In genomic region chr14:74511966-74512365, GRCh38 we compare ENCODE assay signal across 12 cellular contexts. TPM values are rescaled to one million over a fixed set of nuclear protein-coding genes. Genes with fewer than 3 reads are reported as not detected.
A peak's percentile ranks its signal among the peaks of the same experiment; 100 is the strongest.
DNase-seq lines count a peak whose midpoint lies in the region; ATAC-seq and TF ChIP-seq lines count a peak whose summit lies in the region.
"Had no signal": no experiment of that assay in that cellular context is flagged by ENCODE, and none has a peak within 500 bp of the region (broad histone marks: within the 10 kb centered on the region; RNA-seq: fewer than 3 reads in every experiment).

No MANE protein-coding gene starts in this region.

- no peak overlapping the region for H3K27ac ChIP-seq in neuronal stem cell (replicated peaks; ENCODE audit: low read length)
- peak overlapping the region; percentile 0 for H3K27ac ChIP-seq in upper lobe of right lung

- H3K4me3 Mint-ChIP-seq in chondrocyte (ENCODE audit: unreplicated experiment): no peak overlapping the region

- H3K9me3 ChIP-seq in MG63 (no peaks in the 10 kb centered on the region), neuronal stem cell (replicated peaks in 1 of 2; ENCODE audit: control insufficient read depth in 2 of 2, insufficient read depth in 1 of 2, low read depth in 1 of 2, low read length in 2 of 2) (no peaks in the 10 kb centered on the region), upper lobe of right lung (no peaks in the 10 kb centered on the region)

- no peak overlapping the region for H4K8ac ChIP-seq in neuronal stem cell (ENCODE audit: low read depth, low read length)

- no peak overlapping the region for H3K9ac ChIP-seq in neuronal stem cell (ENCODE audit: low read depth, low read length, poor library complexity)

- H3K4ac ChIP-seq in neuronal stem cell (ENCODE audit: low read length): no peak overlapping the region

- intact Hi-C loops in upper lobe of right lung (cut with DNase I): no loop called here

- H3K36me3 ChIP-seq in MG63 (no peaks in the 10 kb centered on the region), neuronal stem cell (replicated peaks in 1 of 2; ENCODE audit: control insufficient read depth in 2 of 2, insufficient read depth in 2 of 2, low read length in 2 of 2) (no peaks in the 10 kb centered on the region), upper lobe of right lung (peaks cover 10% of the 10 kb centered on the region)

- H3K14ac ChIP-seq in neuronal stem cell (ENCODE audit: low read length): no peak overlapping the region

- peaks cover 32% of the 10 kb centered on the region for H3K36me3 Mint-ChIP-seq in chondrocyte (ENCODE audit: low read depth)

- no peak overlapping the region for H3K4me2 ChIP-seq in neuronal stem cell (ENCODE audit: insufficient read depth, low read length, poor library complexity, severe bottlenecking)

- H3K9me3 Mint-ChIP-seq in chondrocyte (ENCODE audit: low read depth): no peaks in the 10 kb centered on the region

- H2AFZ ChIP-seq in neuronal stem cell (ENCODE audit: low read length): no peak overlapping the region

- TF ChIP-seq CTCF in chondrocyte (IDR thresholded peaks at IDR 0.05): no peak
- TF ChIP-seq CTCF in upper lobe of right lung (IDR thresholded peaks at IDR 0.05): no peak

- ATAC-seq in upper lobe of right lung (no peak), GM18498 (IDR thresholded peaks at IDR 0.05; ENCODE audit: unreplicated experiment) (no peak)
- ATAC-seq: K562 had no signal

- no peaks in the 10 kb centered on the region for H3K27me3 Mint-ChIP-seq in chondrocyte (ENCODE audit: low read depth)

- peak overlapping the region; percentile 87 for H3K27ac Mint-ChIP-seq in chondrocyte (ENCODE audit: unreplicated experiment)

- no peak overlapping the region for H3K18ac ChIP-seq in neuronal stem cell (ENCODE audit: low read length)

- H3K4me1 Mint-ChIP-seq in chondrocyte (ENCODE audit: low read depth): peaks cover 65% of the 10 kb centered on the region

- H2AK5ac ChIP-seq in neuronal stem cell (ENCODE audit: low read depth, low read length): peak overlapping the region; percentile 4

- H3K23ac ChIP-seq in neuronal stem cell (ENCODE audit: low read depth, low read length, poor library complexity): no peak overlapping the region

- peaks cover 38 to 41% of the 10 kb centered on the region in 2 donors for H3K4me1 ChIP-seq in neuronal stem cell (ENCODE audit: control insufficient read depth in 2 of 2, insufficient read depth in 1 of 2, low read depth in 1 of 2, low read length in 2 of 2)
- H3K4me1 ChIP-seq in upper lobe of right lung: peaks cover 15% of the 10 kb centered on the region

- no CpG with 5 or more reads among the region's 5 CpGs for WGBS in neuronal stem cell (ENCODE audit: extremely low coverage in 2 of 2, insufficient read length in 2 of 2, insufficient replicate concordance in 1 of 2), 2 donors

- no peak overlapping the region for H2BK120ac ChIP-seq in neuronal stem cell (ENCODE audit: low read depth, low read length)

- H3K4me3 ChIP-seq in MG63: no peak overlapping the region
- no peak overlapping the region for H3K4me3 ChIP-seq in neuronal stem cell (ENCODE audit: low read length in 2 of 2)
- H3K4me3 ChIP-seq in upper lobe of right lung: no peak overlapping the region
- H3K4me3 ChIP-seq: K562 had no signal

- no peak overlapping the region for H2BK15ac ChIP-seq in neuronal stem cell (ENCODE audit: low read length)

- peak overlapping the region; percentile 1 for H2BK12ac ChIP-seq in neuronal stem cell (ENCODE audit: low read length)

- H4K91ac ChIP-seq in neuronal stem cell (ENCODE audit: low read depth, low read length, poor library complexity): no peak overlapping the region

- peak overlapping the region; percentile 14 for H2BK5ac ChIP-seq in neuronal stem cell (ENCODE audit: low read length)

- no peaks in the 10 kb centered on the region for H3K79me1 ChIP-seq in neuronal stem cell (ENCODE audit: low read depth, low read length)

- DNase-seq in MG63 (peak; percentile 51), chondrocyte (ENCODE audit: low spot score) (no peak), neuronal stem cell (ENCODE audit: low spot score) (no peak), upper lobe of right lung (peak; percentile 18), DMS 273 treated with DMSO at 0.1 percent for 48 hours (lab: John Stamatoyannopoulos, UW) (no peak), middle frontal gyrus (ENCODE audit: extremely low spot score, low spot score) (no peak)
- DNase-seq: NCI-H1048, NCI-H226, NCI-H526 treated with DMSO at 0.1 percent for 48 hours, RPMI8226 had no signal

- H3K27me3 ChIP-seq in MG63 (no peaks in the 10 kb centered on the region), neuronal stem cell (ENCODE audit: control insufficient read depth in 3 of 3, insufficient read depth in 3 of 3, low read depth in 1 of 3, low read length in 3 of 3) (no peaks in the 10 kb centered on the region), upper lobe of right lung (no peaks in the 10 kb centered on the region)

RNA-seq across cellular contexts. Expression of gene ISCA2, which starts 18.4 kb away (rescaled TPM):
- 12.7 and 31.6 TPM in 2 replicates for total RNA-seq in MG63 (2014; rRNA removed; shearing (Covaris generic); ENCODE audit: low replicate concordance)
- 16.6 to 18.9 TPM (median 16.9 TPM) in 3 replicates for total RNA-seq in chondrocyte
- 60.9 TPM for polyA plus RNA-seq in neuronal stem cell (2013, experiment 1 of 2)
- 63.2 TPM for polyA plus RNA-seq in neuronal stem cell (2013, experiment 2 of 2)
- total RNA-seq in upper lobe of right lung: 21.4 TPM

RNA-seq across cellular contexts. Expression of gene NPC2, which starts 18.9 kb away (rescaled TPM):
- 25.5 and 33.4 TPM in 2 replicates for total RNA-seq in MG63 (2014; rRNA removed; shearing (Covaris generic); ENCODE audit: low replicate concordance)
- total RNA-seq in chondrocyte (209 to 313 TPM (median 212 TPM) in 3 replicates), upper lobe of right lung (849 TPM)
- polyA plus RNA-seq in neuronal stem cell (2013, experiment 1 of 2): 596 TPM
- 610 TPM for polyA plus RNA-seq in neuronal stem cell (2013, experiment 2 of 2)

Comparison
In these comparisons a context has a peak if more than half of its experiments do, and no peak if none do; other contexts are left out.
1. DNase-seq: peak in MG63 (single experiment) and upper lobe of right lung (single experiment); none in chondrocyte (single experiment), neuronal stem cell (single experiment), DMS 273 treated with DMSO at 0.1 percent for 48 hours (single experiment) and middle frontal gyrus (single experiment).